8 cellular contexts compared by ENCODE assay signal in the genomic region with DNA sequence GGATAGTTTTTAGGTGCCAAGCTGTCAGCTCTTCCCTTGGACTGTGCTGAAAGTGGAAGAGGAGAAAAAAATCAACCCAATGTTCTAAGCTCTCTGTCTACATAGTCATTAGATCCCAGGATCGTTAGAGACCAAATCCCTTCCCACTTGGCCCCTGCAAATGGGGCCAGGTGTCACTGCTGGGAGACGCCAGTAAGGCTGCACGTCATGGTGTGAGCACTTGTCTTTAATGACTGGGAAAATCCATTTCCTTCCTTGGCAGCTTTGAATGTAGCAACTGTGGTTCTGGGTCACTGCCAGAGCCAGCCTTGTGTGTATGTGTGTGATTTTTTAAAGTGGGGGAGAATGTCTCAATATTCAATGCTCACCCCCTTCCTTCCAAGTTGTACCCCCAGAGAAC. TPM values are rescaled to one million over a fixed set of nuclear protein-coding genes. Genes with fewer than 3 reads are reported as not detected.
DNase-seq lines count a peak whose midpoint lies in the region; ATAC-seq and TF ChIP-seq lines count a peak whose summit lies in the region.
"Had no signal": no experiment of that assay in that cellular context is flagged by ENCODE, and none has a peak within 500 bp of the region (broad histone marks: within the 10 kb centered on the region; RNA-seq: fewer than 3 reads in every experiment).

No MANE protein-coding gene starts in this region.

- H3K27me3 ChIP-seq in vagina: no peaks in the 10 kb centered on the region

- intact Hi-C loops in vagina (cut with DNase I): no loop called here

- no peak overlapping the region for H3K27ac ChIP-seq in vagina

- H3K4me3 ChIP-seq in vagina: no peak overlapping the region

- no peak for TF ChIP-seq CTCF in vagina (IDR thresholded peaks at IDR 0.05)

- ATAC-seq in GM18517 (IDR thresholded peaks at IDR 0.05; ENCODE audit: unreplicated experiment): peak; percentile 8
- peak; percentile 8 for ATAC-seq in HG03442 (IDR thresholded peaks at IDR 0.05; ENCODE audit: unreplicated experiment)

- peak; percentile 29 to 34 for DNase-seq in activated CD4-positive, alpha-beta T cell treated with anti-CD3 and anti-CD28 coated beads, Interleukin-2, amount 50 U/mL, for 48 hours
- DNase-seq in myocyte (ENCODE audit: low read depth) (peak; percentile 60), GM19238 (ENCODE audit: insufficient read length, low spot score) (no peak), HEK293T (ENCODE audit: extremely low spot score) (no peak), vagina (ENCODE audit: extremely low spot score in 2 of 2) (no peak)
- DNase-seq: GOT3 had no signal

- TF ChIP-seq POLR2A in vagina (IDR thresholded peaks at IDR 0.05): no peak

- peaks cover 23% of the 10 kb centered on the region for H3K4me1 ChIP-seq in vagina

- CTCF ChIA-PET in HEK293T (lab: Yijun Ruan, JAX): interaction anchor here (1.7 to 1.9 kb wide), 2 partner anchors 9 to 16 kb away, joined by 5 to 6 read pairs; no protein-coding TSS in a partner anchor

- no peaks in the 10 kb centered on the region for H3K36me3 ChIP-seq in vagina

- no peaks in the 10 kb centered on the region for H3K9me3 ChIP-seq in vagina

- POLR2A ChIA-PET in HEK293T (lab: Yijun Ruan, JAX): interaction anchor here (0.6 to 0.9 kb wide), 2 partner anchors 9 to 11 kb away, joined by 3 to 4 read pairs; no protein-coding TSS in a partner anchor

TF ChIP-seq in HEK293T, 16 proteins besides CTCF, POLR2A, EP300 and RAD21:
- TF ChIP-seq FOXA1 (IDR thresholded peaks at IDR 0.05) (no peak), SUZ12 (IDR thresholded peaks at IDR 0.05) (no peak), CTBP1 (IDR thresholded peaks at IDR 0.05; ENCODE audit: borderline replicate concordance) (no peak), SP1 (IDR thresholded peaks at IDR 0.05) (no peak), ZNF384 (IDR thresholded peaks at IDR 0.05) (no peak)
TF ChIP-seq in HEK293T: peak in this region for 0.

RNA-seq across cellular contexts. Expression of gene MAN1C1, which starts 59.9 kb away (rescaled TPM):
- total RNA-seq in myocyte: 6.6 and 8.8 TPM in 2 replicates
- polyA plus RNA-seq in myocyte (2012): 0.90 TPM
- total RNA-seq in vagina: 31.4 TPM

Comparison
In these comparisons a context has a peak if more than half of its experiments do, and no peak if none do; other contexts are left out.
1. DNase-seq: peak in activated CD4-positive, alpha-beta T cell treated with anti-CD3 and anti-CD28 coated beads, Interleukin-2, amount 50 U/mL, for 48 hours (2 of 2) and myocyte (single experiment); none in GM19238 (single experiment), HEK293T (single experiment) and vagina (0 of 2).